Comparison of ENCODE assay signal across 31 cellular contexts in the genomic region with DNA sequence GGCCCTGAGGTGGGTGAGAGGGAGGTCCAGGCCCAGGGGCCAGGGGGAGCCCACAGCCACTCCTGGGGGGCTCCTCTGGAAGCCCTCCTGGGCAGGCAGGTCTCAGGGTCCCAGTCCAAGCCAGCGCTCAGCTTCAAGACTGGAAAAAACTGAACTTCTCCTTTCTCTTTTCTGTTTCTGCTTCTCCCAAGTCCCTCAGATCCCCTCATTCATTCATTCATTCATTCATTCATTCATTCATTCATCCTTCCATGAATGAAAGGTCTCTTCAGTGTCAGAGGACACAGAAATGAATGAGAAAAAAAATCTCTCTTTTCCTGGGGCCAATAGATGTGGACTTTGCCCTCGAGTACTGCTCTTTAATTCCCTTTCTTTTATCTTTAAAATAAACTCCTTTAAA. TPM values are rescaled to one million over a fixed set of nuclear protein-coding genes. Genes with fewer than 3 reads are reported as not detected.
"Had no signal": no experiment of that assay in that cellular context is flagged by ENCODE, and none has a peak within 500 bp of the region (broad histone marks: within the 10 kb centered on the region; RNA-seq: fewer than 3 reads in every experiment).

No MANE protein-coding gene starts in this region.

- H3K36me3 ChIP-seq: ascending aorta, cardiac muscle cell, colonic mucosa had no signal

- ATAC-seq: activated CD4-positive, alpha-beta T cell treated with anti-CD3 and anti-CD28 coated beads for 36 hours; activated CD8-positive, alpha-beta memory T cell treated with anti-CD3 and anti-CD28 coated beads, Interleukin-2, amount 10 ng/mL, durations not matched to agents 7 days and 5 days; activated CD8-positive, alpha-beta T cell treated with anti-CD3 and anti-CD28 coated beads, Interleukin-2, amount 10 ng/mL, durations not matched to agents 7 days and 5 days; activated naive CD8-positive, alpha-beta T cell treated with anti-CD3 and anti-CD28 coated beads, Interleukin-2, amount 50 U/mL, for 24 hours had no signal

- H3K9me3 ChIP-seq: ascending aorta, colonic mucosa had no signal

- H3K4me3 ChIP-seq: ascending aorta, cardiac muscle cell, colonic mucosa had no signal

- H3K27ac ChIP-seq: ascending aorta, cardiac muscle cell, colonic mucosa, VCaP had no signal

- DNase-seq: activated B cell treated with CpG ODN at 0.5 μM for 24 hours; activated CD4-positive, alpha-beta memory T cell treated with anti-CD3 and anti-CD28 coated beads, Interleukin-2, amount 10 ng/mL, durations not matched to agents 7 days and 5 days; activated CD4-positive, alpha-beta T cell treated with anti-CD3 and anti-CD28 coated beads for 36 hours; activated CD4-positive, alpha-beta T cell treated with anti-CD3 and anti-CD28 coated beads for 48 hours; activated CD4-positive, alpha-beta T cell treated with anti-CD3 and anti-CD28 coated beads, Interleukin-2, amount 10 ng/mL, durations not matched to agents 7 days and 5 days; activated CD4-positive, alpha-beta T cell treated with anti-CD3 and anti-CD28 coated beads, Interleukin-2, amount 50 U/mL, for 48 hours; activated CD4-positive, CD25-positive, alpha-beta regulatory T cell treated with anti-CD3 and anti-CD28 coated beads, Interleukin-2, amount 50 U/mL, for 72 hours; activated CD8-positive, alpha-beta memory T cell treated with anti-CD3 and anti-CD28 coated beads for 24 hours; activated CD8-positive, alpha-beta memory T cell treated with anti-CD3 and anti-CD28 coated beads, Interleukin-2, amount 10 ng/mL, durations not matched to agents 7 days and 5 days; activated CD8-positive, alpha-beta memory T cell treated with anti-CD3 and anti-CD28 coated beads, Interleukin-2, amount 50 U/mL, for 48 hours; activated CD8-positive, alpha-beta T cell treated with anti-CD3 and anti-CD28 coated beads, Interleukin-2, amount 10 ng/mL, durations not matched to agents 7 days and 5 days; activated effector memory CD4-positive, alpha-beta T cell treated with Interleukin-2 at 50 U/mL for 16 hours; activated gamma-delta T cell; activated naive CD4-positive, alpha-beta T cell treated with anti-CD3 and anti-CD28 coated beads, Interleukin-2, amount 10 ng/mL, durations not matched to agents 7 days and 5 days; activated naive CD4-positive, alpha-beta T cell treated with Interleukin-2 at 50 U/mL for 16 hours; activated naive CD8-positive, alpha-beta T cell treated with anti-CD3 and anti-CD28 coated beads, Interleukin-2, amount 10 ng/mL, durations not matched to agents 7 days and 5 days; activated naive CD8-positive, alpha-beta T cell treated with anti-CD3 and anti-CD28 coated beads, Interleukin-2, amount 50 U/mL, for 24 hours; activated T-cell treated with anti-CD3 and anti-CD28 coated beads, Interleukin-2, amount 50 U/mL, for 24 hours; activated T-cell treated with anti-CD3 and anti-CD28 coated beads, Interleukin-2, amount 50 U/mL, for 48 hours; amygdala; anterior cingulate cortex; caudate nucleus; cerebellar nuclear complex; colonic mucosa; T-helper 2 cell; T-helper 9 cell had no signal

- H3K27me3 ChIP-seq: ascending aorta, cardiac muscle cell had no signal

- FAIRE-seq: bronchial epithelial cell, TTC549 had no signal

- H3K4me1 ChIP-seq: ascending aorta, colonic mucosa had no signal

RNA-seq across cellular contexts. Expression of gene TMEM184A, which starts 48.4 kb away (rescaled TPM):
- total RNA-seq: activated B cell treated with CpG ODN at 0.5 μM for 24 hours; activated CD4-positive, alpha-beta memory T cell treated with anti-CD3 and anti-CD28 coated beads, Interleukin-2, amount 10 ng/mL, durations not matched to agents 7 days and 5 days; activated CD4-positive, alpha-beta T cell treated with anti-CD3 and anti-CD28 coated beads, Interleukin-2, amount 10 ng/mL, durations not matched to agents 7 days and 5 days; activated CD8-positive, alpha-beta memory T cell treated with anti-CD3 and anti-CD28 coated beads, Interleukin-2, amount 10 ng/mL, durations not matched to agents 7 days and 5 days; activated CD8-positive, alpha-beta T cell treated with anti-CD3 and anti-CD28 coated beads, Interleukin-2, amount 10 ng/mL, durations not matched to agents 7 days and 5 days; activated naive CD8-positive, alpha-beta T cell treated with anti-CD3 and anti-CD28 coated beads, Interleukin-2, amount 10 ng/mL, durations not matched to agents 7 days and 5 days; ascending aorta had no signal
